In the genomic region with DNA sequence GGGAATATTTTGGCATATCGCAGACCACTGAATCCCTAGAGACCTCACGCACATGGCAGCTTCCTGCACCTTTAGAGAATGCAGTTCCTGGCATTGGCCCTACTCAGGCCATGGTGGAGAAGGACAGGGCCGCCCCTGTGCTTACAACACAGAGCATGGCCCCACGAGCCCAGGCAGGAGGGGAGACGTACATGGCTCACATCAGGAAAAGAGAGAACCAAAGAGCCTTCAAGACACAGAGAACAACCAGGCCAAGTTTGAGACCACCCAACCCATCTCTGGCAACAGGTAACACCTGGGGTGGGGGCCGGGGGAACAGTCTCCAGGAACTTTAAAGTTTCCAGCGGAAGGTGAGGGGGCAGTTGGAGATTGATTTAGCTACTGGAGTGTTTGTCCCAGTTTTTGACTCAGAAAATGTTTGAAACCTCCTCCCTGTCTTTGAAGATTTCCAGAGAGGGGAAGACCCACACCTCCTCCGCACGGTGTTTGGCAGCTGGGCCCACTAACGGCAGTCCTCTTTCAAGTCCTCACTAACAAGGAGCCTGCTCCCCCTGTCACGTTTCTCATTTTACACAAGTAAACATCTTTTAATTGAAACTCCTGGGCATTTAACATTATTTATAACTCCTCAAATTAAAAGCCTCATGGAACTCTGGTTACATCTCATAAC, we compare ENCODE assay signal across 20 cellular contexts.
DNase-seq lines count a peak whose midpoint lies in the region; TF ChIP-seq lines count a peak whose summit lies in the region.
"Had no signal": no experiment of that assay in that cellular context is flagged by ENCODE, and none has a peak within 500 bp of the region (broad histone marks: within the 10 kb centered on the region; RNA-seq: fewer than 3 reads in every experiment).

No MANE protein-coding gene starts in this region.

- H3K4me2 ChIP-seq in BLaER1, result peak overlapping the region; percentile 50
- H3K4me2 ChIP-seq in H9 (ENCODE audit: insufficient read depth, insufficient read length, low read length), result no peak overlapping the region
- H3K4me2 ChIP-seq in SK-N-SH, result no peak overlapping the region
- H3K4me2 ChIP-seq: KMS-11 had no signal

- CTCF ChIA-PET in SK-N-SH (lab: Yijun Ruan, JAX), result no interaction called here

- peaks cover 22 to 23% of the 10 kb centered on the region in 2 experiments for H3K4me1 Mint-ChIP-seq in H9
- H3K4me1 Mint-ChIP-seq in osteocyte (ENCODE audit: unreplicated experiment), result peaks cover 3% of the 10 kb centered on the region
- H3K4me1 Mint-ChIP-seq in HFFc6 (ENCODE audit: low read depth), result no peaks in the 10 kb centered on the region
- H3K4me1 Mint-ChIP-seq: IgD-negative memory B cell had no signal

- H3K9ac ChIP-seq in BLaER1 (no peak overlapping the region), H9 (ENCODE audit: extremely low read depth, insufficient read length, low read length) (no peak overlapping the region), SK-N-SH (no peak overlapping the region)
- H3K9ac ChIP-seq: KMS-11 had no signal

- no peak overlapping the region for H4K5ac ChIP-seq in H9 (ENCODE audit: insufficient read length, low read depth, low read length)

- H3K36me3 Mint-ChIP-seq in H9 (ENCODE audit: insufficient read depth in 1 of 3, low read depth in 3 of 3), result peaks cover 0 to 8% (median 2%) of the 10 kb centered on the region in 3 experiments; a peak in 5 of 7 replicates
- no peaks in the 10 kb centered on the region for H3K36me3 Mint-ChIP-seq in osteocyte (ENCODE audit: unreplicated experiment)
- peaks cover 13% of the 10 kb centered on the region; the same call in 1 of the 2 replicates for H3K36me3 Mint-ChIP-seq in HFFc6 (ENCODE audit: low read depth)

- no peak overlapping the region for H2BK15ac ChIP-seq in H9 (ENCODE audit: low read depth, low read length)

- no peaks in the 10 kb centered on the region for H3K23me2 ChIP-seq in H9 (ENCODE audit: insufficient read length, low read depth, low read length, poor library complexity, severe bottlenecking)

- no peak overlapping the region for H2BK5ac ChIP-seq in H9 (ENCODE audit: insufficient read length, low read length)

- no CpG with 5 or more reads among the region's 11 CpGs for WGBS in H9 (ENCODE audit: extremely low coverage, insufficient read length, low lambda C conversion rate)
- WGBS in SK-N-SH (ENCODE audit: low lambda C conversion rate), result 27% methylated on average over 9 of the region's 11 CpGs

- H2AFZ ChIP-seq in H9 (ENCODE audit: low read length) (no peak overlapping the region), SK-N-SH (ENCODE audit: low read depth) (no peak overlapping the region)

- no peak overlapping the region for H4K8ac ChIP-seq in H9 (replicated peaks; ENCODE audit: insufficient read length, low read depth, low read length)

- H3K27me3 ChIP-seq in BLaER1 (no peaks in the 10 kb centered on the region), H9 (ENCODE audit: insufficient read depth, low read length) (no peaks in the 10 kb centered on the region), SK-N-SH (ENCODE audit: insufficient read depth) (no peaks in the 10 kb centered on the region)
- H3K27me3 ChIP-seq: SJSA1 had no signal

- no peak overlapping the region for H2AK5ac ChIP-seq in H9 (ENCODE audit: insufficient read length, low read length)

- no peaks in the 10 kb centered on the region for H4K20me1 ChIP-seq in BLaER1
- H4K20me1 ChIP-seq in H9 (ENCODE audit: control insufficient read depth, insufficient read depth, insufficient read length), result no peaks in the 10 kb centered on the region
- H4K20me1 ChIP-seq in SK-N-SH (ENCODE audit: insufficient read depth), result no peaks in the 10 kb centered on the region

- H3K4me3 ChIP-seq in BLaER1, result no peak overlapping the region
- H3K4me3 ChIP-seq in SK-N-SH (ENCODE audit: low read depth in 2 of 2, low read length in 1 of 2), result no peak overlapping the region
- H3K4me3 ChIP-seq: SJSA1 had no signal

- H4K91ac ChIP-seq in H9 (ENCODE audit: insufficient read length, low read depth, low read length), result no peak overlapping the region

- in situ Hi-C loops in GM13977 (cut with MboI; ENCODE audit: low pct_unique_long_range_greater_than_20kb, low sequenced_read_pairs, unreplicated experiment), result no loop called here

- POLR2A ChIA-PET in SK-N-SH (lab: Yijun Ruan, JAX), result no interaction called here

- no peak overlapping the region for H2BK20ac ChIP-seq in H9 (ENCODE audit: low read depth, low read length, poor library complexity, severe bottlenecking)

- H3K4me3 Mint-ChIP-seq in H9, result no peak overlapping the region
- no peak overlapping the region for H3K4me3 Mint-ChIP-seq in osteocyte (ENCODE audit: unreplicated experiment)
- H3K4me3 Mint-ChIP-seq in HFFc6, result no peak overlapping the region
- H3K4me3 Mint-ChIP-seq: CD4-positive, alpha-beta T cell; IgD-negative memory B cell had no signal

- H3K27ac Mint-ChIP-seq in H9 (no peak overlapping the region; a peak in 1 of 7 replicates), osteocyte (ENCODE audit: unreplicated experiment) (no peak overlapping the region), HFFc6 (no peak overlapping the region)
- H3K27ac Mint-ChIP-seq: CD4-positive, alpha-beta T cell; IgD-negative memory B cell had no signal

- H3K79me1 ChIP-seq in H9 (ENCODE audit: insufficient read depth, low read depth, low read length, poor library complexity, severe bottlenecking), result no peaks in the 10 kb centered on the region

- TF ChIP-seq CTCF in H9 (conservative IDR thresholded peaks at IDR 0.05), result no peak
- TF ChIP-seq CTCF in osteocyte (IDR thresholded peaks at IDR 0.05), result no peak
- TF ChIP-seq CTCF in HFFc6 (IDR thresholded peaks at IDR 0.05), result no peak
- no peak for TF ChIP-seq CTCF in SK-N-SH (IDR thresholded peaks at IDR 0.05)
- TF ChIP-seq CTCF in GM13977 (IDR thresholded peaks at IDR 0.05; ENCODE audit: extremely low read depth, insufficient read depth, missing control alignments), result no peak

- no peak for TF ChIP-seq EP300 in SK-N-SH (IDR thresholded peaks at IDR 0.05; ENCODE audit: borderline replicate concordance in 1 of 2, low read depth in 1 of 2, low read length in 1 of 2)

- H3K4me1 ChIP-seq in BLaER1 (peaks cover 15% of the 10 kb centered on the region), H9 (ENCODE audit: insufficient read depth, low read length) (no peaks in the 10 kb centered on the region), SK-N-SH (ENCODE audit: control insufficient read depth in 1 of 2, insufficient read depth in 2 of 2, low read depth in 1 of 2, low read length in 1 of 2) (no peaks in the 10 kb centered on the region)

- H3K23ac ChIP-seq in H9 (ENCODE audit: insufficient read length, low read depth, low read length), result no peak overlapping the region

- no peak overlapping the region for H3K56ac ChIP-seq in H9 (ENCODE audit: insufficient read length, low read depth, low read length)

- H3F3A ChIP-seq in SK-N-SH (replicated peaks; ENCODE audit: insufficient read depth), result no peaks in the 10 kb centered on the region

- no peak overlapping the region for H2BK12ac ChIP-seq in H9 (ENCODE audit: insufficient read length, low read depth, low read length)

- H3K27ac ChIP-seq in BLaER1 (no peak overlapping the region), H9 (ENCODE audit: insufficient read length, low read depth, low read length) (no peak overlapping the region), SK-N-SH (ENCODE audit: low read depth in 2 of 2, low read length in 1 of 2) (no peak overlapping the region)
- H3K27ac ChIP-seq: HL-60, KMS-11, SJSA1 had no signal

- H3K27me3 Mint-ChIP-seq in H9 (ENCODE audit: low read depth) (0 out of 2 replicates have a peak, but pooled peaks cover 2% of the 10 kb centered on the region), osteocyte (ENCODE audit: unreplicated experiment) (no peaks in the 10 kb centered on the region), HFFc6 (ENCODE audit: insufficient read depth) (no peaks in the 10 kb centered on the region; the same call in 1 of the 2 replicates)
- H3K27me3 Mint-ChIP-seq: CD4-positive, alpha-beta T cell; IgD-negative memory B cell had no signal

- H3K4ac ChIP-seq in H9 (ENCODE audit: low read depth, low read length), result no peak overlapping the region

- DNase-seq in H9 (peak; percentile 6), islet precursor cell (peak; percentile 26), osteocyte (ENCODE audit: extremely low spot score, unreplicated experiment) (peak; percentile 80), HFFc6 (no peak), SK-N-SH (no peak), GM13977 (ENCODE audit: low spot score) (no peak), ureter (ENCODE audit: low spot score) (no peak)
- DNase-seq: CD4-positive, alpha-beta T cell; COR-L47; NCI-H1694 treated with DMSO at 0.1 percent for 48 hours; NCI-H2081; NCI-H226; NCI-H510A; NCI-H69; Right ventricle myocardium superior had no signal

- no peak overlapping the region; the same call in 1 of the 2 replicates for H3K14ac ChIP-seq in H9 (ENCODE audit: insufficient read depth, low read length)

- H3K9me3 Mint-ChIP-seq in H9 (peaks cover 14% of the 10 kb centered on the region in 2 experiments), osteocyte (ENCODE audit: unreplicated experiment) (peaks cover 11% of the 10 kb centered on the region), HFFc6 (peaks cover 78% of the 10 kb centered on the region)

- no peaks in the 10 kb centered on the region for H3K36me3 ChIP-seq in BLaER1
- no peaks in the 10 kb centered on the region for H3K36me3 ChIP-seq in SK-N-SH (replicated peaks in 1 of 2; ENCODE audit: control insufficient read depth in 1 of 2, insufficient read depth in 2 of 2, low read length in 1 of 2)
- H3K36me3 ChIP-seq: SJSA1 had no signal

- H2BK120ac ChIP-seq in H9 (ENCODE audit: low read depth, low read length, poor library complexity, severe bottlenecking), result no peak overlapping the region

- H3K79me2 ChIP-seq in H9 (ENCODE audit: insufficient read depth, low read length), result no peaks in the 10 kb centered on the region
- no peaks in the 10 kb centered on the region for H3K79me2 ChIP-seq in SK-N-SH (ENCODE audit: insufficient read depth)

- H3K18ac ChIP-seq in H9 (ENCODE audit: insufficient read length, low read depth, low read length), result no peak overlapping the region

- H3T11ph ChIP-seq in H9 (ENCODE audit: low read length), result no peak overlapping the region

- peaks cover 11% of the 10 kb centered on the region for H3K9me3 ChIP-seq in BLaER1
- no peaks in the 10 kb centered on the region for H3K9me3 ChIP-seq in H9 (ENCODE audit: control insufficient read depth, low read depth, low read length)
- H3K9me3 ChIP-seq in SK-N-SH, result peaks cover 6% of the 10 kb centered on the region; the same call in 1 of the 2 replicates
- H3K9me3 ChIP-seq: SJSA1 had no signal

- TF ChIP-seq RAD21 in SK-N-SH (IDR thresholded peaks at IDR 0.05; ENCODE audit: low read length), result no peak

- H3K9me2 ChIP-seq in SK-N-SH, result no peaks in the 10 kb centered on the region

TF ChIP-seq in SK-N-SH, 30 proteins besides CTCF, POLR2A, EP300 and RAD21 (continues in another document):
- TF ChIP-seq RXRA (IDR thresholded peaks at IDR 0.05; ENCODE audit: borderline replicate concordance, low read depth), result no peak
- TF ChIP-seq FOXM1 (IDR thresholded peaks at IDR 0.05; ENCODE audit: low read depth), result no peak
- TF ChIP-seq SMC3 (IDR thresholded peaks at IDR 0.05; ENCODE audit: low read depth, low read length), result no peak
- no peak for TF ChIP-seq FOSL2 (IDR thresholded peaks at IDR 0.05; ENCODE audit: borderline replicate concordance, low read depth)
- TF ChIP-seq, protein P1, sequence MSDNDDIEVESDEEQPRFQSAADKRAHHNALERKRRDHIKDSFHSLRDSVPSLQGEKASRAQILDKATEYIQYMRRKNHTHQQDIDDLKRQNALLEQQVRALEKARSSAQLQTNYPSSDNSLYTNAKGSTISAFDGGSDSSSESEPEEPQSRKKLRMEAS (IDR thresholded peaks at IDR 0.05; ENCODE audit: low read depth), result no peak

Comparison
In these comparisons a context has a peak if more than half of its experiments do, and no peak if none do; other contexts are left out.
1. DNase-seq: peak in H9 (single experiment), islet precursor cell (single experiment) and osteocyte (single experiment); none in HFFc6 (single experiment), SK-N-SH (single experiment), GM13977 (single experiment) and ureter (single experiment).